Comparison of ENCODE assay signal across 8 cellular contexts in the genomic region with DNA sequence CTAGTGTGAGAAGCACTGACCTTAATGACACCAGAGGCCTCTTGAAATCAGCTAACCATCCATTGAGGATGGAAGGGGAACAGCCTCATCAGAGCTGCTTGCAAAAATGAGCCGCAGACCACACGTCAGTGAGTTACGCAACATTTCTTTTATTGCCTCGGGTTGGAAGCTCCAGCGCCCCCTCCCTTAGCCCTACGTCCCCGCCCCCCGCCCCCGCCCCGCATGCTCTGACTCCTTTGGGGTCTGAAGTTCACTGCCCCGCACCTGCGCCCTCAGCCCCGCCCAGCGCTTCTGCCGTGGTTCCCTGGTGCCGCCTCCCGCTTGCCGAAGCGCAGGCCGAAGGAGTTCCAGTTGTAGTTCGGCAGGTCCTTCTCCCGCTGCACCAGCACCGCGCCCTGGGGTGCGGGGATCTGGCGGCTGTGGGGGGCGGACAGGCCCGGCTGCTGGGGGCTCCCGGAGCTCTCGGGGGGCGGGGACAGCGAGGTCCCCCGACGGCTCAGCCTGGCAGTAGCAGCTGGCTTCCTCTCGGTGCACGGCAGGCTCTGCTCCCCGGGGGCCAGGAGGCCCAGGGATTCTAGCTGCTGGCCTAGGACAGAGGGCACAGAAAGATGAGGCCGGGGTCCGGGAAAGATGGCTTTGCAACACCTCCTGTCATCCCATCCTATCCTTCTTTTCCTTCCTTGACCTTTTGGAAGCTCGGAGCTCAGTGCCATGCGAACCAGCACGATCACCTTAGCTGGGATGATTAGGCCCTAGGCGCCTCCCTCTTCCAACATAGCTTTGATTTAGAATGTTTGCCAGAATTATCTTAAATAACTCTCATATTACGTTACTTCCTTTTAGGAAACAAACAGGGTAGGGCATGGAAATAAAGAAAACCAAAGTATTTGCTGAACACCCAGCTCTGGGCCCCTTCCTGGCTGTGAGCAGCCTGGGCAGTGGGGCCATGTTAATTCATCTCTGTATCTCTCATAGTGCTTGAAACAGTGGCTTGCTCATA. TPM values are rescaled to one million over a fixed set of nuclear protein-coding genes. Genes with fewer than 3 reads are reported as not detected.
DNase-seq lines count a peak whose midpoint lies in the region; ATAC-seq, FAIRE-seq and TF ChIP-seq lines count a peak whose summit lies in the region.

No MANE protein-coding gene starts in this region.

- TF ChIP-seq CTCF in A673 (conservative IDR thresholded peaks at IDR 0.05; ENCODE audit: low read depth, low read length) = no peak
- TF ChIP-seq CTCF in HFFc6 (IDR thresholded peaks at IDR 0.05) = no peak

- H3K4me1 Mint-ChIP-seq in HFFc6 (ENCODE audit: low read depth) (peaks cover 40% of the 10 kb centered on the region), T-helper 17 cell (peaks cover 26% of the 10 kb centered on the region)

- CTCF ChIA-PET in A673 (lab: Charles Lee) = no interaction called here

- H3K27me3 ChIP-seq in A673 (replicated peaks; ENCODE audit: insufficient read depth, low read depth, low read length, poor library complexity) (peaks cover 20% of the 10 kb centered on the region), SJCRH30 (peaks cover 26% of the 10 kb centered on the region)

- TF ChIP-seq POLR2A in GM12892 (IDR thresholded peaks at IDR 0.05; ENCODE audit: low read depth, low read length) = no peak

- DNase-seq in A673 (ENCODE audit: low spot score) = peak; percentile 35
- no peak for DNase-seq in HFFc6
- peak in 1 of 3 donors; percentile 34 for DNase-seq in T-helper 17 cell
- peak; percentile 40 for DNase-seq in hepatic stellate cell (ENCODE audit: low spot score)
- DNase-seq in stimulated activated CD8-positive, alpha-beta memory T cell treated with anti-CD3 and anti-CD28 coated beads, Interleukin-4, amount 100 ng/mL, for 24 hours (ENCODE audit: low read depth) = peak; percentile 7
- no peak for DNase-seq in SJCRH30
- no peak for DNase-seq in activated effector memory CD4-positive, alpha-beta T cell treated with Interleukin-2 at 50 U/mL for 16 hours
- no peak for DNase-seq in GM12892 (ENCODE audit: insufficient read length)

- no peaks in the 10 kb centered on the region for H3K9me3 Mint-ChIP-seq in HFFc6

- no TSS peak for BruUV-seq in A673 (replicated peaks; lab: Mats Ljungman, UMichigan)

- H3K27ac Mint-ChIP-seq in HFFc6 (no peak overlapping the region; the same call in 1 of the 2 replicates), T-helper 17 cell (peak overlapping the region; percentile 81)

- no peak for FAIRE-seq in GM12892 (lab: Jason Lieb, UNC)

- intact Hi-C loops in A673 (cut with micrococcal nuclease; ENCODE audit: unreplicated experiment) = no loop called here

- peak; percentile 56 for ATAC-seq in T-helper 17 cell

- H3K36me3 Mint-ChIP-seq in HFFc6 (ENCODE audit: low read depth) = no peaks in the 10 kb centered on the region
- peaks cover 4% of the 10 kb centered on the region for H3K36me3 Mint-ChIP-seq in T-helper 17 cell (ENCODE audit: low read depth)

- no peaks in the 10 kb centered on the region for H3K36me3 ChIP-seq in A673 (ENCODE audit: insufficient read depth, low read length, poor library complexity, severe bottlenecking)
- no peaks in the 10 kb centered on the region for H3K36me3 ChIP-seq in SJCRH30

- POLR2A ChIA-PET in A673 (lab: Charles Lee; ENCODE audit: low non-redundant PET) = interaction anchor here (0.5 to 0.6 kb wide), 2 partner anchors 316 to 391 kb away, joined by 3 to 4 read pairs; no protein-coding TSS in a partner anchor

- H3K4me1 ChIP-seq in A673 (ENCODE audit: insufficient read depth, low read length, poor library complexity, severe bottlenecking) (peaks cover 14% of the 10 kb centered on the region), SJCRH30 (peaks cover 6% of the 10 kb centered on the region)

- H3K27ac ChIP-seq in A673 (ENCODE audit: low read depth, low read length, poor library complexity, severe bottlenecking) (no peak overlapping the region), SJCRH30 (no peak overlapping the region)

- no peaks in the 10 kb centered on the region for H3K9me3 ChIP-seq in A673 (ENCODE audit: low read depth, low read length, poor library complexity, severe bottlenecking)
- H3K9me3 ChIP-seq in T-helper 17 cell (ENCODE audit: control insufficient read depth, low read length, poor library complexity, severe bottlenecking) = no peaks in the 10 kb centered on the region
- H3K9me3 ChIP-seq in SJCRH30 (replicated peaks) = no peaks in the 10 kb centered on the region

- H3K4me3 ChIP-seq in A673 (ENCODE audit: low read depth, low read length, poor library complexity, severe bottlenecking) (peak overlapping the region; percentile 23), SJCRH30 (no peak overlapping the region)

- H3K27me3 Mint-ChIP-seq in HFFc6 (ENCODE audit: insufficient read depth) (peaks cover 16% of the 10 kb centered on the region), T-helper 17 cell (peaks cover 75% of the 10 kb centered on the region)

- H3K4me3 Mint-ChIP-seq in HFFc6 (peak overlapping the region; percentile 19), T-helper 17 cell (no peak overlapping the region)

RNA-seq across cellular contexts. Expression of a gene that starts 5.8 kb away (rescaled TPM):
- not detected in 2 replicates for total RNA-seq in A673 (2021)
- 1 to 10 TPM; 2.6 to 4.3 (median 3.6) TPM for total RNA-seq in HFFc6 (2021; fragmentation: NEBNext Ultra II Directional; extraction: Animal tissue kit (Norgen Biotek cat#: 25700))
- under 1 TPM in 1 of 2 donors, not detected in 1; 0.50 TPM for total RNA-seq in T-helper 17 cell
- total RNA-seq in SJCRH30 (2014; rRNA removed; shearing (Covaris generic)) = not detected in 2 replicates
- polyA plus RNA-seq in GM12892 (2012; ENCODE audit: missing spikeins) = not detected

RNA-seq across cellular contexts. Expression of a gene that starts 23.3 kb away (rescaled TPM):
- total RNA-seq in A673 (2021) = not detected in 2 replicates
- not detected for total RNA-seq in HFFc6 (2021; fragmentation: NEBNext Ultra II Directional; extraction: Animal tissue kit (Norgen Biotek cat#: 25700))
- total RNA-seq in T-helper 17 cell = under 1 TPM in 1 of 2 donors, not detected in 1; 0.45 TPM
- total RNA-seq in SJCRH30 (2014; rRNA removed; shearing (Covaris generic)) = not detected in 2 replicates
- not detected for polyA plus RNA-seq in GM12892 (2012; ENCODE audit: missing spikeins)

RNA-seq across cellular contexts. Expression of a gene that starts 24.4 kb away (rescaled TPM):
- total RNA-seq in A673 (2021) (not detected in 2 replicates), T-helper 17 cell (not detected)
- total RNA-seq in HFFc6 (2021; fragmentation: NEBNext Ultra II Directional; extraction: Animal tissue kit (Norgen Biotek cat#: 25700)) = under 1 TPM in 5 of 6 experiments, not detected in 1; 0.17 to 0.39 (median 0.34) TPM
- total RNA-seq in SJCRH30 (2014; rRNA removed; shearing (Covaris generic)) = not detected in 2 replicates
- polyA plus RNA-seq in GM12892 (2012; ENCODE audit: missing spikeins) = not detected

RNA-seq across cellular contexts. Expression of a gene that starts 38.7 kb away (rescaled TPM):
- total RNA-seq in A673 (2021) (7.3 and 8.3 TPM in 2 replicates), T-helper 17 cell (10 to 100 TPM in 1 of 2 donors, 1 to 10 TPM in 1; 8.9 to 12.7 TPM)
- total RNA-seq in HFFc6 (2021; fragmentation: NEBNext Ultra II Directional; extraction: Animal tissue kit (Norgen Biotek cat#: 25700)) = 1 to 10 TPM; 3.1 to 6.3 (median 3.9) TPM
- total RNA-seq in SJCRH30 (2014; rRNA removed; shearing (Covaris generic)) = 9.4 and 10.8 TPM in 2 replicates
- not detected for polyA plus RNA-seq in GM12892 (2012; ENCODE audit: missing spikeins)

Comparison
In these comparisons a context has a peak if more than half of its experiments do, and no peak if none do; other contexts are left out.
1. DNase-seq: peak in A673 (single experiment), hepatic stellate cell (single experiment) and stimulated activated CD8-positive, alpha-beta memory T cell treated with anti-CD3 and anti-CD28 coated beads, Interleukin-4, amount 100 ng/mL, for 24 hours (single experiment); none in HFFc6 (single experiment), SJCRH30 (0 of 2), activated effector memory CD4-positive, alpha-beta T cell treated with Interleukin-2 at 50 U/mL for 16 hours (single experiment) and GM12892 (single experiment).